ENCODE assay signal across 25 cellular contexts in genomic region chr18:40088130-40088529, GRCh38.
A peak's percentile ranks its signal among the peaks of the same experiment; 100 is the strongest.
DNase-seq lines count a peak whose midpoint lies in the region; ATAC-seq and TF ChIP-seq lines count a peak whose summit lies in the region.
"Had no signal": no experiment of that assay in that cellular context is flagged by ENCODE, and none has a peak within 500 bp of the region (broad histone marks: within the 10 kb centered on the region; RNA-seq: fewer than 3 reads in every experiment).

No MANE protein-coding gene starts in this region.

- H3K18ac ChIP-seq in mesendoderm (ENCODE audit: low read length) = no peak overlapping the region

- no peaks in the 10 kb centered on the region for H3K4me1 ChIP-seq in mesendoderm (ENCODE audit: control insufficient read depth, low read depth, low read length)
- H3K4me1 ChIP-seq: body of pancreas, gastroesophageal sphincter, transverse colon had no signal

- H3K79me2 ChIP-seq in mesendoderm (ENCODE audit: control insufficient read depth, insufficient read depth, low read length) = no peaks in the 10 kb centered on the region

- H3K36me3 ChIP-seq in MG63 (no peaks in the 10 kb centered on the region), mesendoderm (ENCODE audit: control insufficient read depth, insufficient read depth, low read length) (no peaks in the 10 kb centered on the region)
- H3K36me3 ChIP-seq: esophagus muscularis mucosa, gastroesophageal sphincter, transverse colon had no signal

- H3K23ac ChIP-seq in mesendoderm (ENCODE audit: low read length) = no peak overlapping the region

- no peak overlapping the region for H3K4me2 ChIP-seq in mesendoderm (ENCODE audit: low read length)
- H3K4me2 ChIP-seq: KMS-11 had no signal

- no peak overlapping the region for H4K5ac ChIP-seq in mesendoderm (ENCODE audit: low read length)

- no peak for TF ChIP-seq CTCF in AG04450 (IDR thresholded peaks at IDR 0.05; ENCODE audit: low read depth, low read length)
- no peak for TF ChIP-seq CTCF in coronary artery (IDR thresholded peaks at IDR 0.05)
- no peak for TF ChIP-seq CTCF in omental fat pad (IDR thresholded peaks at IDR 0.05)

- H3K56ac ChIP-seq in mesendoderm (ENCODE audit: low read length) = no peak overlapping the region

- H2BK120ac ChIP-seq in mesendoderm (ENCODE audit: low read depth, low read length) = no peak overlapping the region

- H4K8ac ChIP-seq in mesendoderm (ENCODE audit: low read depth, low read length) = no peak overlapping the region

- H3K27me3 Mint-ChIP-seq in activated T-cell treated with anti-CD3 and anti-CD28 coated beads, Interleukin-2, amount 50 U/mL, for 72 hours (ENCODE audit: low read depth) = no peaks in the 10 kb centered on the region
- H3K27me3 Mint-ChIP-seq: activated naive CD8-positive, alpha-beta T cell treated with anti-CD3 and anti-CD28 coated beads, Interleukin-2, amount 10 ng/mL, durations not matched to agents 7 days and 5 days; CD4-positive, CD25-positive, alpha-beta regulatory T cell; stimulated activated naive CD8-positive, alpha-beta T cell treated with anti-CD3 and anti-CD28 coated beads, Interleukin-15, amount 100 ng/mL, for 72 hours had no signal

- peak overlapping the region; percentile 29 for H3K4me3 ChIP-seq in AG04450 (ENCODE audit: low read depth, low read length)
- H3K4me3 ChIP-seq in MG63 = peak overlapping the region; percentile 20
- H3K4me3 ChIP-seq in coronary artery = peak overlapping the region; percentile 37
- H3K4me3 ChIP-seq in mesendoderm (ENCODE audit: low read length) = no peak overlapping the region
- H3K4me3 ChIP-seq: body of pancreas, esophagus muscularis mucosa, gastroesophageal sphincter, transverse colon had no signal

- H3K9me3 Mint-ChIP-seq in activated T-cell treated with anti-CD3 and anti-CD28 coated beads, Interleukin-2, amount 50 U/mL, for 72 hours = peaks cover 4 to 7% of the 10 kb centered on the region in 2 donors

- no peak overlapping the region for H3K4ac ChIP-seq in mesendoderm (ENCODE audit: low read depth, low read length)

- no peak overlapping the region for H3K9ac ChIP-seq in mesendoderm (ENCODE audit: low read length)
- H3K9ac ChIP-seq: KMS-11 had no signal

- H3K27ac ChIP-seq in AG04450 (ENCODE audit: low read depth, low read length) (no peak overlapping the region), coronary artery (no peak overlapping the region), mesendoderm (ENCODE audit: low read depth, low read length) (no peak overlapping the region)
- H3K27ac ChIP-seq: body of pancreas, esophagus muscularis mucosa, gastroesophageal sphincter, KMS-11, transverse colon had no signal

- peak; percentile 69 for ATAC-seq in omental fat pad (ENCODE audit: low FRiP score)
- no peak for ATAC-seq in activated T-cell treated with anti-CD3 and anti-CD28 coated beads, Interleukin-2, amount 50 U/mL, for 72 hours (replicated peaks in 1 of 2)
- ATAC-seq: activated CD8-positive, alpha-beta T cell treated with anti-CD3 and anti-CD28 coated beads, Interleukin-2, amount 10 ng/mL, durations not matched to agents 7 days and 5 days; body of pancreas; gastroesophageal sphincter; stimulated activated naive CD8-positive, alpha-beta T cell treated with anti-CD3 and anti-CD28 coated beads, Interleukin-15, amount 100 ng/mL, for 72 hours had no signal

- WGBS in mesendoderm (ENCODE audit: extremely low coverage, insufficient coverage, low lambda C conversion rate) = no CpG with 5 or more reads among the region's 3 CpGs

- DNase-seq in AG04450 (ENCODE audit: low read depth, low spot score) = no peak
- no peak for DNase-seq in MG63
- no peak for DNase-seq in coronary artery (ENCODE audit: low spot score)
- no peak for DNase-seq in omental fat pad (ENCODE audit: low spot score)
- no peak for DNase-seq in COLO829 (ENCODE audit: low spot score)
- no peak for DNase-seq in activated T-cell treated with anti-CD3 and anti-CD28 coated beads, Interleukin-2, amount 50 U/mL, for 72 hours
- no peak for DNase-seq in mesendoderm
- DNase-seq in iPS-NIHi11 (ENCODE audit: low spot score) = no peak
- DNase-seq: activated CD8-positive, alpha-beta T cell treated with anti-CD3 and anti-CD28 coated beads, Interleukin-2, amount 10 ng/mL, durations not matched to agents 7 days and 5 days; activated effector memory CD4-positive, alpha-beta T cell treated with anti-CD3 and anti-CD28 coated beads, Interleukin-2, amount 50 U/mL, for 16 hours; activated naive CD8-positive, alpha-beta T cell treated with anti-CD3 and anti-CD28 coated beads, Interleukin-2, amount 10 ng/mL, durations not matched to agents 7 days and 5 days; activated T-cell treated with anti-CD3 and anti-CD28 coated beads for 4 hours; body of pancreas; CD4-positive, CD25-positive, alpha-beta regulatory T cell; cortex of kidney; islet precursor cell; NCI-H146; NCI-H524 treated with DMSO at 0.1 percent for 48 hours; occipital lobe; retina; stimulated activated naive CD8-positive, alpha-beta T cell treated with anti-CD3 and anti-CD28 coated beads, Interleukin-15, amount 100 ng/mL, for 72 hours; transverse colon had no signal

- H3K79me1 ChIP-seq in mesendoderm (ENCODE audit: low read length) = no peaks in the 10 kb centered on the region

- no peaks in the 10 kb centered on the region for H3K36me3 Mint-ChIP-seq in activated T-cell treated with anti-CD3 and anti-CD28 coated beads, Interleukin-2, amount 50 U/mL, for 72 hours (ENCODE audit: insufficient read depth in 2 of 2)
- H3K36me3 Mint-ChIP-seq: activated naive CD8-positive, alpha-beta T cell treated with anti-CD3 and anti-CD28 coated beads, Interleukin-2, amount 10 ng/mL, durations not matched to agents 7 days and 5 days; CD4-positive, CD25-positive, alpha-beta regulatory T cell had no signal

- no peaks in the 10 kb centered on the region for H3K27me3 ChIP-seq in AG04450 (ENCODE audit: control insufficient read depth, insufficient read depth, low read length)
- H3K27me3 ChIP-seq in MG63 = no peaks in the 10 kb centered on the region
- no peaks in the 10 kb centered on the region for H3K27me3 ChIP-seq in mesendoderm (ENCODE audit: insufficient read depth, low read length, poor library complexity)
- H3K27me3 ChIP-seq: body of pancreas, esophagus muscularis mucosa, gastroesophageal sphincter, transverse colon had no signal

- H3K9me3 ChIP-seq in AG04450 (ENCODE audit: control insufficient read depth, insufficient read depth, low read length) (no peaks in the 10 kb centered on the region), MG63 (no peaks in the 10 kb centered on the region)
- H3K9me3 ChIP-seq: body of pancreas, gastroesophageal sphincter, transverse colon had no signal

- POLR2A ChIA-PET in AG04450 (lab: Yijun Ruan, JAX) = no interaction called here

- no peak overlapping the region for H3K27ac Mint-ChIP-seq in activated T-cell treated with anti-CD3 and anti-CD28 coated beads, Interleukin-2, amount 50 U/mL, for 72 hours
- H3K27ac Mint-ChIP-seq: activated CD8-positive, alpha-beta T cell treated with anti-CD3 and anti-CD28 coated beads, Interleukin-2, amount 10 ng/mL, durations not matched to agents 7 days and 5 days; activated naive CD8-positive, alpha-beta T cell treated with anti-CD3 and anti-CD28 coated beads, Interleukin-2, amount 10 ng/mL, durations not matched to agents 7 days and 5 days; stimulated activated naive CD8-positive, alpha-beta T cell treated with anti-CD3 and anti-CD28 coated beads, Interleukin-15, amount 100 ng/mL, for 72 hours had no signal

- no peak overlapping the region for H2BK5ac ChIP-seq in mesendoderm (ENCODE audit: low read length)

- H2BK15ac ChIP-seq in mesendoderm (replicated peaks; ENCODE audit: low read depth) = no peak overlapping the region

- no peak overlapping the region for H3K4me3 Mint-ChIP-seq in activated T-cell treated with anti-CD3 and anti-CD28 coated beads, Interleukin-2, amount 50 U/mL, for 72 hours
- H3K4me3 Mint-ChIP-seq: activated CD8-positive, alpha-beta T cell treated with anti-CD3 and anti-CD28 coated beads, Interleukin-2, amount 10 ng/mL, durations not matched to agents 7 days and 5 days; activated naive CD8-positive, alpha-beta T cell treated with anti-CD3 and anti-CD28 coated beads, Interleukin-2, amount 10 ng/mL, durations not matched to agents 7 days and 5 days; CD4-positive, CD25-positive, alpha-beta regulatory T cell; stimulated activated naive CD8-positive, alpha-beta T cell treated with anti-CD3 and anti-CD28 coated beads, Interleukin-15, amount 100 ng/mL, for 72 hours had no signal

- H2AK5ac ChIP-seq in mesendoderm (ENCODE audit: low read length) = no peak overlapping the region

- H3K4me1 Mint-ChIP-seq in activated T-cell treated with anti-CD3 and anti-CD28 coated beads, Interleukin-2, amount 50 U/mL, for 72 hours (ENCODE audit: low read depth) = no peaks in the 10 kb centered on the region
- H3K4me1 Mint-ChIP-seq: activated naive CD8-positive, alpha-beta T cell treated with anti-CD3 and anti-CD28 coated beads, Interleukin-2, amount 10 ng/mL, durations not matched to agents 7 days and 5 days; CD4-positive, CD25-positive, alpha-beta regulatory T cell; stimulated activated naive CD8-positive, alpha-beta T cell treated with anti-CD3 and anti-CD28 coated beads, Interleukin-15, amount 100 ng/mL, for 72 hours had no signal

- CTCF ChIA-PET in AG04450 (lab: Charles Lee) = no interaction called here
